23 cellular contexts compared by ENCODE assay signal in the genomic region with DNA sequence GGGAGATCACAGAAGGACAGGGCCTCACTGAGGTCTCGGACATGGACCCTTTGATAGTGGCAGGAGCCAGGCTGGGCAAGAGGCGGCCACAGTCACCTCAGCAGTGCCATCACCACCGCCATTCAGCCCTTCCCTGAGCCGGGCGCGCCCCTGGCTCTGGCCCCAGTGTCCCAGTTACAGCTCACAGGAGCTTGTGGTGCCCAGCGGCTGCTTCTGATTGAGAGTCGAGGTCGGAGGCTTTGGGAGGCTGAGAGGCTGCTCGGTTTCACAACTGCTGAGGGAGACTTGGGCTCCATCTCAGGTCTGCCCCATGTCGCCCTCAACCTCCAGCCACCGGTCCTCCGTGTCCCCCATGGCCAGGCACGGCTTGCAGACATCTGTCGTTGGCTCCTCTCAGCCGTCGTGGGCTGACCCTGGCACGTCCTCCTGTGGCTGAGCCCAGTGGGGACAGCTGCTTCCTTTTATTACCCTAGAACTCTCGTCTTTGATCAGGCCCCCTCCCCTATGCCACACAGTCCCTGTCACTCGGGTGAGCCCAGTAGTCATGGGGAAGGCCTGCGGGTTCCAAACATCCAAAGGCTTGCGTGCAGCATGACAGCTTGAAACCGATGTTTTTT. TPM values are rescaled to one million over a fixed set of nuclear protein-coding genes. Genes with fewer than 3 reads are reported as not detected.
DNase-seq lines count a peak whose midpoint lies in the region; ATAC-seq and TF ChIP-seq lines count a peak whose summit lies in the region.
"Had no signal": no experiment of that assay in that cellular context is flagged by ENCODE, and none has a peak within 500 bp of the region (broad histone marks: within the 10 kb centered on the region; RNA-seq: fewer than 3 reads in every experiment).

No MANE protein-coding gene starts in this region.

- 0 out of 2 replicates have a peak overlapping the region, but pooled peaks have one; percentile 65 for H3K27ac Mint-ChIP-seq in WTC11
- H3K27ac Mint-ChIP-seq in nephron progenitor cell, result peak overlapping the region; percentile 83
- H3K27ac Mint-ChIP-seq: CD4-positive, alpha-beta T cell had no signal

- no peaks in the 10 kb centered on the region for H3K27me3 Mint-ChIP-seq in WTC11 (ENCODE audit: low read depth)
- peaks cover 6% of the 10 kb centered on the region for H3K27me3 Mint-ChIP-seq in nephron progenitor cell (ENCODE audit: low read depth, poor library complexity)
- H3K27me3 Mint-ChIP-seq: CD4-positive, alpha-beta T cell; IgD-negative memory B cell had no signal

- H3K4me1 Mint-ChIP-seq in WTC11 (no peaks in the 10 kb centered on the region), nephron progenitor cell (peaks cover under 1% of the 10 kb centered on the region)
- H3K4me1 Mint-ChIP-seq: IgD-negative memory B cell had no signal

- peaks cover 34% of the 10 kb centered on the region for H3K36me3 Mint-ChIP-seq in WTC11
- peaks cover 68% of the 10 kb centered on the region for H3K36me3 Mint-ChIP-seq in nephron progenitor cell (ENCODE audit: low read depth)

- no peak overlapping the region for H3K4me3 ChIP-seq in cardiac muscle cell
- H3K4me3 ChIP-seq: A549, GM12878, Peyer's patch, SK-N-MC had no signal

- H3K4me3 Mint-ChIP-seq in WTC11 (no peak overlapping the region), nephron progenitor cell (no peak overlapping the region)
- H3K4me3 Mint-ChIP-seq: CD4-positive, alpha-beta T cell; IgD-negative memory B cell had no signal

- POLR2A ChIA-PET in WTC11 (lab: Charles Lee), result no interaction called here

- peak overlapping the region; percentile 8 for H3K27ac ChIP-seq in cardiac muscle cell
- H3K27ac ChIP-seq: A549, SK-N-MC had no signal

- peaks cover 5% of the 10 kb centered on the region for H3K4me1 ChIP-seq in cardiac muscle cell (ENCODE audit: low read depth)
- H3K4me1 ChIP-seq: Peyer's patch had no signal

- intact Hi-C loops in cardiac septum (cut with DNase I), result no loop called here

- H3K9me3 ChIP-seq in cardiac muscle cell (ENCODE audit: low read depth), result no peaks in the 10 kb centered on the region

- no peaks in the 10 kb centered on the region for H3K27me3 ChIP-seq in cardiac muscle cell
- H3K27me3 ChIP-seq: BE2C, Peyer's patch had no signal

- DNase-seq in cardiac muscle cell (ENCODE audit: low read depth in 1 of 2, low spot score in 1 of 2) (no peak), cardiac septum (ENCODE audit: low spot score) (no peak), WTC11 (ENCODE audit: low spot score) (no peak), nephron progenitor cell (no peak), medulla oblongata (ENCODE audit: extremely low spot score) (no peak), 8988T (no peak)
- DNase-seq: BE2C; CD4-positive, alpha-beta T cell; COR-L47; DMS 273 treated with DMSO at 0.1 percent for 48 hours; DMS79 treated with DMSO at 0.1 percent for 48 hours; HCEC 1CT; MV-4-11; NCI-H1105 treated with DMSO at 0.1 percent for 48 hours; NCI-H2029 treated with DMSO at 0.1 percent for 48 hours; NCI-H446; NCI-H526; Peyer's patch had no signal

- H3K9me3 Mint-ChIP-seq in WTC11 (peaks cover 22% of the 10 kb centered on the region), nephron progenitor cell (peaks cover 33% of the 10 kb centered on the region)

- ATAC-seq in WTC11 (no peak), GM18505 (IDR thresholded peaks at IDR 0.05; ENCODE audit: unreplicated experiment) (no peak)
- ATAC-seq: A549, GM12878 had no signal

- no peak for TF ChIP-seq POLR2A in GM18505 (IDR thresholded peaks at IDR 0.05; ENCODE audit: borderline replicate concordance, extremely low read depth, insufficient read depth, insufficient read length)

- H3K36me3 ChIP-seq in cardiac muscle cell, result peaks cover 8% of the 10 kb centered on the region

- TF ChIP-seq CTCF in cardiac muscle cell (IDR thresholded peaks at IDR 0.05; ENCODE audit: low read depth, low read length) (no peak), WTC11 (IDR thresholded peaks at IDR 0.05) (no peak), nephron progenitor cell (IDR thresholded peaks at IDR 0.05) (no peak)

- CTCF ChIA-PET in WTC11 (lab: Charles Lee), result no interaction called here

TF ChIP-seq in WTC11, 78 proteins besides CTCF, POLR2A, EP300 and RAD21:
- TF ChIP-seq, protein P1, sequence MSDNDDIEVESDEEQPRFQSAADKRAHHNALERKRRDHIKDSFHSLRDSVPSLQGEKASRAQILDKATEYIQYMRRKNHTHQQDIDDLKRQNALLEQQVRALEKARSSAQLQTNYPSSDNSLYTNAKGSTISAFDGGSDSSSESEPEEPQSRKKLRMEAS (CRISPR knock-in tag; IDR thresholded peaks at IDR 0.05), result no peak
- TF ChIP-seq GRHL2 (CRISPR knock-in tag; IDR thresholded peaks at IDR 0.05; ENCODE audit: insufficient replicate concordance, severe bottlenecking) (no peak), OVOL2 (CRISPR knock-in tag; IDR thresholded peaks at IDR 0.05; ENCODE audit: borderline replicate concordance) (no peak)

RNA-seq across cellular contexts. Expression of a gene that starts 28.5 kb away (rescaled TPM):
- total RNA-seq in cardiac muscle cell (83.2 and 118 TPM in 2 replicates), cardiac septum (92.4 TPM), WTC11 (2021) (124 to 138 TPM (median 132 TPM) in 3 replicates)
- 41.9 and 57.7 TPM in 2 replicates for polyA plus RNA-seq in cardiac muscle cell
